Comparison of ENCODE assay signal across 8 cellular contexts in genomic region chr5:150782850-150783249, GRCh38. TPM values are rescaled to one million over a fixed set of nuclear protein-coding genes. Genes with fewer than 3 reads are reported as not detected.
DNase-seq lines count a peak whose midpoint lies in the region; ATAC-seq and TF ChIP-seq lines count a peak whose summit lies in the region.

No MANE protein-coding gene starts in this region.

- H3K4me3 ChIP-seq in HEK293 (ENCODE audit: low read depth, low read length) (no peak overlapping the region), esophagus squamous epithelium (peak overlapping the region in 2 of 4 donors; percentile 17 to 87), skeletal muscle tissue (ENCODE audit: low read length in 3 of 3) (peak overlapping the region in 1 of 3 donors; percentile 30)

- TF ChIP-seq CTCF in HEK293 (tag by site-specific recombination; IDR thresholded peaks at IDR 0.05), result no peak
- TF ChIP-seq CTCF in VCaP (conservative IDR thresholded peaks at IDR 0.05), result no peak
- TF ChIP-seq CTCF in esophagus squamous epithelium (IDR thresholded peaks at IDR 0.05), result no peak

- WGBS in esophagus squamous epithelium, 2 donors, result 33 to 54% methylated on average over 3 of the region's 3 CpGs

- CTCF ChIA-PET in HEK293 (lab: Yijun Ruan, JAX), result interaction anchor here (1.0 to 4.2 kb wide), 3 partner anchors 19 to 64 kb away, joined by 3 to 31 read pairs (median 5); no protein-coding TSS in a partner anchor

- H3K36me3 ChIP-seq in HEK293 (ENCODE audit: control insufficient read depth in 2 of 2, insufficient read depth in 1 of 2, low read length in 2 of 2) (no peaks in the 10 kb centered on the region; a peak in 1 of 3 replicates), esophagus squamous epithelium (no peaks in the 10 kb centered on the region), skeletal muscle tissue (ENCODE audit: control insufficient read depth in 3 of 3, insufficient read depth in 3 of 3, low read length in 3 of 3) (no peaks in the 10 kb centered on the region)

- no peak for TF ChIP-seq POLR2A in esophagus squamous epithelium (IDR thresholded peaks at IDR 0.05)

- H3K27ac ChIP-seq in HEK293 (ENCODE audit: extremely low read depth, low read depth, low read length), result peak overlapping the region; percentile 58; the same call in 1 of the 2 replicates
- H3K27ac ChIP-seq in VCaP, result peak overlapping the region; percentile 97
- H3K27ac ChIP-seq in esophagus squamous epithelium, result peak overlapping the region; percentile 86 to 97 (median 93)
- peak overlapping the region; percentile 80 for H3K27ac ChIP-seq in skeletal muscle tissue (ENCODE audit: low read depth, low read length)

- H3K9ac ChIP-seq in skeletal muscle tissue (ENCODE audit: low read depth in 1 of 3, low read length in 3 of 3), result peak overlapping the region; percentile 7 to 62 (median 32)

- ATAC-seq in HG03521 (IDR thresholded peaks at IDR 0.05; ENCODE audit: unreplicated experiment), result no peak

- POLR2A ChIA-PET in HEK293 (lab: Yijun Ruan, JAX), result interaction anchor here (1.4 kb wide), 1 partner anchor 82 kb away, joined by 4 read pairs; the partner anchor contains the start of gene RBM22

- no peaks in the 10 kb centered on the region for H3K27me3 ChIP-seq in esophagus squamous epithelium
- H3K27me3 ChIP-seq in skeletal muscle tissue (ENCODE audit: control insufficient read depth in 3 of 3, insufficient read depth in 3 of 3, low read length in 3 of 3), result no peaks in the 10 kb centered on the region

- intact Hi-C loops in esophagus squamous epithelium (cut with DNase I) (no loop called here), head of caudate nucleus (cut with DNase I) (loop anchor here (10.0 kb wide), 1 partner anchor 262 kb away; no protein-coding TSS in a partner anchor)

- peaks cover 11% of the 10 kb centered on the region for H3K4me1 ChIP-seq in HEK293 (ENCODE audit: control insufficient read depth, insufficient read depth, low read length)
- H3K4me1 ChIP-seq in esophagus squamous epithelium, result peaks cover 45 to 93% (median 68%) of the 10 kb centered on the region in 3 donors
- H3K4me1 ChIP-seq in skeletal muscle tissue (ENCODE audit: control insufficient read depth in 3 of 3, insufficient read depth in 3 of 3, low read length in 3 of 3), result peaks cover 30 to 51% (median 48%) of the 10 kb centered on the region in 3 donors

- no peak for DNase-seq in esophagus squamous epithelium (lab: John Stamatoyannopoulos, UW)
- no peak for DNase-seq in activated CD4-positive, CD25-positive, alpha-beta regulatory T cell treated with anti-CD3 and anti-CD28 coated beads, Interleukin-2, amount 50 U/mL, for 72 hours
- no peak for DNase-seq in AG20443 (ENCODE audit: low spot score)
- DNase-seq in head of caudate nucleus, result no peak

- no peaks in the 10 kb centered on the region for H3K9me3 ChIP-seq in HEK293 (ENCODE audit: control insufficient read depth, insufficient read depth, low read depth, low read length)
- H3K9me3 ChIP-seq in esophagus squamous epithelium, result no peaks in the 10 kb centered on the region
- H3K9me3 ChIP-seq in skeletal muscle tissue (ENCODE audit: control insufficient read depth in 3 of 3, low read length in 3 of 3), result no peaks in the 10 kb centered on the region

TF ChIP-seq in HEK293, 187 proteins besides CTCF, POLR2A, EP300 and RAD21:
- TF ChIP-seq ZNF214 (tag by site-specific recombination; IDR thresholded peaks at IDR 0.05; ENCODE audit: borderline replicate concordance), result no peak
- TF ChIP-seq ZNF248 (tag by site-specific recombination; IDR thresholded peaks at IDR 0.05), result no peak
- no peak for TF ChIP-seq GLI4 (tag by site-specific recombination; IDR thresholded peaks at IDR 0.05)
- TF ChIP-seq BCL11A (tag by site-specific recombination; IDR thresholded peaks at IDR 0.05; ENCODE audit: low read depth), result peak; percentile 72; the same call in 1 of the 2 replicates
- TF ChIP-seq ZNF391 (tag by site-specific recombination; IDR thresholded peaks at IDR 0.05; ENCODE audit: borderline replicate concordance, low read depth), result 0 out of 2 replicates have a peak, but pooled peaks have one; percentile 30
- TF ChIP-seq ZNF416 (tag by site-specific recombination; IDR thresholded peaks at IDR 0.05), result no peak
- peak; percentile 27; the same call in 1 of the 2 replicates for TF ChIP-seq ZXDB (tag by site-specific recombination; IDR thresholded peaks at IDR 0.05)
- peak; percentile 53; the same call in 1 of the 2 replicates for TF ChIP-seq OVOL3 (tag by site-specific recombination; IDR thresholded peaks at IDR 0.05)
- TF ChIP-seq ZNF629 (tag by site-specific recombination; IDR thresholded peaks at IDR 0.05), result peak; percentile 19; the same call in 1 of the 2 replicates
- TF ChIP-seq ZNF664 (tag by site-specific recombination; IDR thresholded peaks at IDR 0.05), result no peak
- TF ChIP-seq WT1 (tag by site-specific recombination; IDR thresholded peaks at IDR 0.05), result 0 out of 2 replicates have a peak, but pooled peaks have one; percentile 28
- TF ChIP-seq ZSCAN30 (tag by site-specific recombination; IDR thresholded peaks at IDR 0.05), result no peak
- 0 out of 2 replicates have a peak, but pooled peaks have one; percentile 35 for TF ChIP-seq ZBTB21 (tag by site-specific recombination; IDR thresholded peaks at IDR 0.05)
- TF ChIP-seq ZNF530 (tag by site-specific recombination; IDR thresholded peaks at IDR 0.05; ENCODE audit: low read depth), result no peak
- TF ChIP-seq PRDM6 (tag by site-specific recombination; IDR thresholded peaks at IDR 0.05), result peak; percentile 88
- no peak for TF ChIP-seq ZNF148 (tag by site-specific recombination; IDR thresholded peaks at IDR 0.05; ENCODE audit: borderline replicate concordance)
- peak; percentile 98 for TF ChIP-seq FEZF1 (tag by site-specific recombination; IDR thresholded peaks at IDR 0.05)
- TF ChIP-seq GLIS1 (tag by site-specific recombination; IDR thresholded peaks at IDR 0.05), result peak; percentile 5; the same call in 1 of the 2 replicates

RNA-seq across cellular contexts. Expression of gene SMIM3, which starts 4.3 kb away (rescaled TPM):
- total RNA-seq in esophagus squamous epithelium (10 to 100 TPM in 3 of 4 donors, 1 to 10 TPM in 1; 6.8 to 38.5 (median 17.6) TPM), skeletal muscle tissue (8.4 TPM)

RNA-seq across cellular contexts. Expression of gene DCTN4, which starts 24.0 kb away (rescaled TPM):
- total RNA-seq in esophagus squamous epithelium, result 10 to 100 TPM; 31.8 to 50.2 (median 36.8) TPM
- total RNA-seq in skeletal muscle tissue, result 45.9 TPM
